Comparison of ENCODE assay signal across 1 cellular context in the genomic region with DNA sequence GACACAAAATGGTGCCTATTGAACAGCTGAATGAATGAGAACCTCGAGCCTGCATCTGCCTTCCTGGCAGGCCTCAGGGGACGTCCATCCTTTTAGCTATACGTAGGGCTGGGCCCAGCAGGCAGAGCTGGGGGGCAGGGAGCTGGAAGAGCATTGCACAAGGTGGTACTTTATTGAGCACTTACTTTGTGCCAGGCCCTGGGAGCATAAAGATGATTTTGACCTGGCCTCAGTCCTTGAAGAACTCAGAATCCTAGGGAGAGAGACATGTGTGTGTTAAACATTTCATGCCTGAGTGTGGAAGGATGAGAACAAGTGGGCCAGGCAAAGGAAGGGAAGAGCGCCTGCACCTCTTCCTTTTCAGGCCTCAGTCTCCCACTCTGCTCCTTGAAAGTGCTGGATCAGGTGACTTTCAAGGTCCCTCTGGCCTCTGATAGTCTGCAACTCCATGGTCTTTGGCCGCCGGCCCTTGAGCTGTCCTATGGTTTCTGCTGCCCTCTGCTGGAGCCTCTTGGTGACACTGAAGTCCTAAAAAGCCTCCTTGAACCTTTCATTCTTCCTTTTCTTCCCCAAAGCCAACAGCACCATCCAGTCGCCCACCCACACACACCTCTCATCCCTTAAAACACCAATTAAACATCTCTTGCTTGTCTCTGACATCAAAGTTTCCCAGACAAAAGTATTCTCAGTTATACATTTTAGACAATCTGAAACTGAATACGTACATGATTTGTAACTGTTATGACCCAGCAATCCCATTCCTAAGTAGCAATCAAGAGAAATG.
A peak's percentile ranks its signal among the peaks of the same experiment; 100 is the strongest.
TF ChIP-seq lines count a peak whose summit lies in the region.

No MANE protein-coding gene starts in this region.

TF ChIP-seq in K562, 482 proteins besides CTCF, POLR2A, EP300 and RAD21 (continued from another document):
- TF ChIP-seq ARID2 (IDR thresholded peaks at IDR 0.05) (peak; percentile 92), USF2 (CRISPR knock-in tag; IDR thresholded peaks at IDR 0.05) (peak; percentile 73), JUND (IDR thresholded peaks at IDR 0.05; ENCODE audit: borderline replicate concordance, low read depth, low read length) (peak; percentile 68), JUND (tag; IDR thresholded peaks at IDR 0.05; ENCODE audit: borderline replicate concordance, low read depth, low read length) (no peak; the same call in 2 of the 3 replicates)
